28 cellular contexts compared by ENCODE assay signal in the genomic region with DNA sequence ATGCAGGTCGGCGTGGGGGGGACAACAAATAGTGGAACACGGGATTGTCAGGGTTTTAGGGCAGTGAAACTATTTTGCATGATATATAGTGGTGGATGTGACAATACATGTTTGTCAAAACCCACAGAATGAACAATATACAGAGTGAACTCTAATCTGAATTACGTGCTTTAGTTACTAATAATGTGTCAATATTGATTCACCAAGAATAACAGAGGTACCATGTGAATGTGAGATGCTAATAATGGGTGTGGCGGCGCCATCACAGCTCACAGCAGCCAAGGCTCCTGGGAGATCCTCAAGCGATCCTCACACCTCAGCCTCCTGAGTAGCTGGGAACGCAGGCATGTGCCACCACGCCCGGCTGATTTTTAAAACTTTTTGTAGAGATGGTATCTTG. TPM values are rescaled to one million over a fixed set of nuclear protein-coding genes. Genes with fewer than 3 reads are reported as not detected.
A peak's percentile ranks its signal among the peaks of the same experiment; 100 is the strongest.
DNase-seq lines count a peak whose midpoint lies in the region; ATAC-seq, FAIRE-seq and TF ChIP-seq lines count a peak whose summit lies in the region.
"Had no signal": no experiment of that assay in that cellular context is flagged by ENCODE, and none has a peak within 500 bp of the region (broad histone marks: within the 10 kb centered on the region; RNA-seq: fewer than 3 reads in every experiment).

No MANE protein-coding gene starts in this region.

- DNase-seq in Right ventricle myocardium superior (peak; percentile 27), left cardiac atrium (no peak), RWPE1 (ENCODE audit: low spot score) (no peak), keratinocyte (ENCODE audit: low read depth, low spot score) (no peak), small intestine (peak; percentile 36), frontal cortex (ENCODE audit: low spot score in 2 of 2) (no peak), adrenal gland (no peak)
- DNase-seq: AML-193; C1 segment of cervical spinal cord; CD8-positive, alpha-beta T cell; DND-41; H9; HFFc6; KG1; MV-4-11; NCI-H1417 treated with DMSO at 0.1 percent for 48 hours; NCI-H187 treated with DMSO at 0.1 percent for 48 hours; NCI-H2107; NCI-H69; NK-92 treated with Interleukin-12 subunit alpha and Interleukin-12 subunit beta, amount 100 ng/mL, for 24 hours had no signal

- CTCF ChIA-PET in RWPE1 (lab: Yijun Ruan, JAX): interaction anchor here (0.7 to 1.0 kb wide), 2 partner anchors 10 to 513 kb away, joined by 3 to 4 read pairs; no protein-coding TSS in a partner anchor

- TF ChIP-seq POLR2A in adrenal gland (IDR thresholded peaks at IDR 0.05): no peak

- no peak overlapping the region for H3K4me3 ChIP-seq in keratinocyte (ENCODE audit: control insufficient read depth in 2 of 3, extremely low read depth in 1 of 3, insufficient read depth in 2 of 3, low read depth in 1 of 3, low read length in 3 of 3)
- H3K4me3 ChIP-seq in small intestine (ENCODE audit: low read depth in 1 of 2, low read length in 2 of 2): no peak overlapping the region
- no peak overlapping the region for H3K4me3 ChIP-seq in adrenal gland
- H3K4me3 ChIP-seq: SJSA1 had no signal

- POLR2A ChIA-PET in RWPE1 (lab: Yijun Ruan, JAX; ENCODE audit: low non-redundant PET): no interaction called here

- peaks cover 15 to 32% of the 10 kb centered on the region in 2 experiments for H3K36me3 ChIP-seq in keratinocyte (ENCODE audit: control insufficient read depth in 2 of 2, extremely low read depth in 1 of 2, insufficient read depth in 2 of 2, low read length in 2 of 2)
- H3K36me3 ChIP-seq in small intestine (ENCODE audit: control insufficient read depth in 2 of 2, insufficient read depth in 2 of 2, low read length in 2 of 2): peaks cover 0 to 21% of the 10 kb centered on the region in 2 donors
- peaks cover 0 to 38% of the 10 kb centered on the region in 2 donors for H3K36me3 ChIP-seq in adrenal gland (replicated peaks in 1 of 2)

- peaks cover 28% of the 10 kb centered on the region for H4K20me1 ChIP-seq in keratinocyte (ENCODE audit: control insufficient read depth, extremely low read depth, insufficient read depth, low read length)

- TF ChIP-seq CTCF in RWPE1 (conservative IDR thresholded peaks at IDR 0.05; ENCODE audit: low read depth) (no peak), keratinocyte (optimal IDR thresholded peaks at IDR 0.05 in 1 of 3, IDR thresholded peaks at IDR 0.05 in 1 of 3, conservative IDR thresholded peaks at IDR 0.05 in 1 of 3; ENCODE audit: extremely low read depth in 1 of 3, insufficient read depth in 2 of 3, low read length in 3 of 3) (no peak), adrenal gland (IDR thresholded peaks at IDR 0.05) (no peak)

- peaks cover 74% of the 10 kb centered on the region for H3K79me2 ChIP-seq in keratinocyte (ENCODE audit: control insufficient read depth, insufficient read depth, low read length)

- H3K9me1 ChIP-seq in keratinocyte (ENCODE audit: control insufficient read depth, extremely low read depth, insufficient read depth, low read length): peaks cover 9% of the 10 kb centered on the region

- H3K27ac ChIP-seq in RWPE1: peak overlapping the region; percentile 65
- H3K27ac ChIP-seq in keratinocyte (ENCODE audit: control insufficient read depth, insufficient read depth, low read length): peak overlapping the region; percentile 0
- no peak overlapping the region for H3K27ac ChIP-seq in small intestine (ENCODE audit: low read depth in 1 of 2, low read length in 1 of 2)
- no peak overlapping the region for H3K27ac ChIP-seq in adrenal gland
- H3K27ac ChIP-seq: SJSA1 had no signal

- intact Hi-C loops in Right ventricle myocardium superior (cut with DNase I) (no loop called here), left cardiac atrium (cut with DNase I) (no loop called here), adrenal gland (cut with DNase I) (no loop called here)

- dilution Hi-C loops in keratinocyte (cut with MboI; ENCODE audit: extremely low pct_ligation_motif_present, low sequenced_read_pairs): no loop called here

- H3K9me3 ChIP-seq in keratinocyte (ENCODE audit: control insufficient read depth, low read depth, low read length) (no peaks in the 10 kb centered on the region), small intestine (ENCODE audit: control insufficient read depth, low read depth) (no peaks in the 10 kb centered on the region), adrenal gland (replicated peaks in 1 of 3) (no peaks in the 10 kb centered on the region)
- H3K9me3 ChIP-seq: SJSA1 had no signal

- H2AFZ ChIP-seq in keratinocyte (ENCODE audit: control insufficient read depth, low read length): no peak overlapping the region

- no peak for ATAC-seq in Right ventricle myocardium superior (ENCODE audit: poor library complexity)
- no peak for ATAC-seq in left cardiac atrium
- ATAC-seq in HG03354 (IDR thresholded peaks at IDR 0.05; ENCODE audit: poor library complexity, severe bottlenecking, unreplicated experiment): no peak
- ATAC-seq: CD8-positive, alpha-beta T cell; Panc1 had no signal

- H3K4me2 ChIP-seq in keratinocyte (ENCODE audit: control insufficient read depth, extremely low read depth, insufficient read depth, low read depth, low read length): no peak overlapping the region

- H3K27me3 ChIP-seq in keratinocyte (ENCODE audit: control insufficient read depth, extremely low read depth, insufficient read depth, low read length) (no peaks in the 10 kb centered on the region), small intestine (ENCODE audit: control insufficient read depth in 2 of 2, insufficient read depth in 2 of 2, low read length in 2 of 2) (no peaks in the 10 kb centered on the region), adrenal gland (no peaks in the 10 kb centered on the region)
- H3K27me3 ChIP-seq: SJSA1 had no signal

- no peak overlapping the region for H3K9ac ChIP-seq in keratinocyte (ENCODE audit: control insufficient read depth, extremely low read depth, insufficient read depth, low read length)

- WGBS in small intestine, 3 donors: 71 to 75% (median 73%) methylated on average over 10 of the region's 10 CpGs
- 79 to 92% (median 84%) methylated on average over 10 of the region's 10 CpGs for WGBS in adrenal gland, 4 donors

- FAIRE-seq in keratinocyte (lab: Jason Lieb, UNC): no peak
- no peak for FAIRE-seq in small intestine (lab: Jason Lieb, UNC)
- no peak for FAIRE-seq in frontal cortex (lab: Jason Lieb, UNC)
- FAIRE-seq: GM12891 had no signal

- peaks cover 30% of the 10 kb centered on the region for H3K4me1 ChIP-seq in keratinocyte (ENCODE audit: control insufficient read depth, extremely low read depth, insufficient read depth, low read length)
- H3K4me1 ChIP-seq in small intestine (ENCODE audit: control insufficient read depth in 2 of 2, insufficient read depth in 1 of 2, low read depth in 1 of 2, low read length in 1 of 2): no peaks in the 10 kb centered on the region
- peaks cover 4 to 17% of the 10 kb centered on the region in 2 donors for H3K4me1 ChIP-seq in adrenal gland (replicated peaks in 1 of 2)

RNA-seq across cellular contexts. Expression of gene ELAVL1, which starts 12.9 kb away (rescaled TPM):
- 49.4 TPM for total RNA-seq in Right ventricle myocardium superior
- 10 to 100 TPM; 51.6 to 68.3 TPM for total RNA-seq in left cardiac atrium
- polyA plus RNA-seq in keratinocyte: 32.6 to 96.8 TPM (median 46.9 TPM) in 3 replicates
- 52.0 TPM for polyA plus RNA-seq in keratinocyte (2011; ENCODE audit: low read depth)
- 62.0 and 62.8 TPM in 2 replicates for polyA plus RNA-seq in keratinocyte (2011; cell fraction: cytosol; rRNA removed)
- polyA plus RNA-seq in keratinocyte (2011; cell fraction: nucleus; rRNA removed): 41.0 and 46.6 TPM in 2 replicates
- 33.9 and 74.6 TPM in 2 replicates for polyA plus RNA-seq in keratinocyte (2012; ENCODE audit: low replicate concordance)
- 39.0 to 89.0 TPM (median 56.0 TPM) in 3 replicates for polyA minus RNA-seq in keratinocyte
- 52.0 TPM for polyA minus RNA-seq in keratinocyte (2011; cell fraction: cytosol; rRNA and poly(A)+ RNA removed)
- 16.2 and 23.0 TPM in 2 replicates for polyA minus RNA-seq in keratinocyte (2011; cell fraction: nucleus; rRNA and poly(A)+ RNA removed)
- polyA plus RNA-seq in small intestine: 10 to 100 TPM; 14.6 to 34.4 (median 18.3) TPM
- 14.3 TPM for total RNA-seq in frontal cortex
- 10 to 100 TPM; 16.8 to 78.9 (median 67.5) TPM for total RNA-seq in adrenal gland
- 10 to 100 TPM; 12.8 to 53.5 (median 15.9) TPM for polyA plus RNA-seq in adrenal gland

RNA-seq across cellular contexts. Expression of gene TIMM44, which starts 49.1 kb away (rescaled TPM):
- 116 TPM for total RNA-seq in Right ventricle myocardium superior
- total RNA-seq in left cardiac atrium: 10 to 100 TPM; 70.6 to 73.8 TPM
- polyA plus RNA-seq in keratinocyte: 32.4 to 37.1 TPM (median 34.8 TPM) in 3 replicates
- polyA plus RNA-seq in keratinocyte (2011; ENCODE audit: low read depth): 29.0 TPM
- polyA plus RNA-seq in keratinocyte (2011; cell fraction: cytosol; rRNA removed): 23.2 and 44.5 TPM in 2 replicates
- 48.6 and 57.5 TPM in 2 replicates for polyA plus RNA-seq in keratinocyte (2011; cell fraction: nucleus; rRNA removed)
- 43.7 and 46.1 TPM in 2 replicates for polyA plus RNA-seq in keratinocyte (2012; ENCODE audit: low replicate concordance)
- 15.3 to 25.4 TPM (median 20.0 TPM) in 3 replicates for polyA minus RNA-seq in keratinocyte
- 40.5 TPM for polyA minus RNA-seq in keratinocyte (2011; cell fraction: cytosol; rRNA and poly(A)+ RNA removed)
- 23.8 and 25.2 TPM in 2 replicates for polyA minus RNA-seq in keratinocyte (2011; cell fraction: nucleus; rRNA and poly(A)+ RNA removed)
- polyA plus RNA-seq in small intestine: 10 to 100 TPM; 65.1 to 81.4 (median 72.6) TPM
- total RNA-seq in frontal cortex: 26.9 TPM
- total RNA-seq in adrenal gland: 10 to 100 TPM; 50.6 to 88.2 (median 60.8) TPM
- polyA plus RNA-seq in adrenal gland: 100 to 1,000 TPM in 2 of 3 donors, 10 to 100 TPM in 1; 58.3 to 218 (median 183) TPM

RNA-seq across cellular contexts. Expression of gene CCL25, which starts 60.0 kb away (rescaled TPM):
- total RNA-seq in Right ventricle myocardium superior (not detected), left cardiac atrium (not detected), frontal cortex (1.2 TPM), adrenal gland (under 1 TPM in 1 of 8 donors, not detected in 7; 0.78 TPM)
- polyA plus RNA-seq in keratinocyte (not detected in 3 replicates), small intestine (100 to 1,000 TPM; 156 to 585 (median 243) TPM), adrenal gland (not detected)
- not detected for polyA plus RNA-seq in keratinocyte (2011; ENCODE audit: low read depth)
- polyA plus RNA-seq in keratinocyte (2011; cell fraction: cytosol; rRNA removed): not detected in 2 replicates
- 0.29 TPM in 1 of 2 replicates, not detected in the other for polyA plus RNA-seq in keratinocyte (2011; cell fraction: nucleus; rRNA removed)
- polyA plus RNA-seq in keratinocyte (2012; ENCODE audit: low replicate concordance): not detected in 2 replicates
- polyA minus RNA-seq in keratinocyte: 0.26 TPM in 1 of 3 replicates, not detected in the others
- polyA minus RNA-seq in keratinocyte (2011; cell fraction: cytosol; rRNA and poly(A)+ RNA removed): not detected
- not detected in 2 replicates for polyA minus RNA-seq in keratinocyte (2011; cell fraction: nucleus; rRNA and poly(A)+ RNA removed)
- total RNA-seq: A172; CD8-positive, alpha-beta T cell; H9; HFFc6; HT1080; NCI-H460; SJSA1 had no signal
- polyA plus RNA-seq: AG04450 had no signal

Comparison
In these comparisons a context has a peak if more than half of its experiments do, and no peak if none do; other contexts are left out.
1. DNase-seq: peak in Right ventricle myocardium superior (single experiment) and small intestine (single experiment); none in left cardiac atrium (single experiment), RWPE1 (single experiment), keratinocyte (single experiment), frontal cortex (0 of 2) and adrenal gland (0 of 7).
2. H3K27ac ChIP-seq: peak in RWPE1 (single experiment) and keratinocyte (single experiment); none in small intestine (0 of 2) and adrenal gland (0 of 5).